In genomic region chrX:108426262-108426661, GRCh38 we compare ENCODE assay signal across 1 cellular context.
TF ChIP-seq lines count a peak whose summit lies in the region.

No MANE protein-coding gene starts in this region.

TF ChIP-seq in GM23338, 12 proteins besides CTCF, POLR2A, EP300 and RAD21 (continued from another document):
- TF ChIP-seq EZH2phosphoT487 (IDR thresholded peaks at IDR 0.05; ENCODE audit: unreplicated experiment) (no peak), ZNF462 (CRISPR knock-in tag; IDR thresholded peaks at IDR 0.05) (no peak), POLR2AphosphoS5 (IDR thresholded peaks at IDR 0.05; ENCODE audit: low read depth) (no peak), EZH2 (IDR thresholded peaks at IDR 0.05; ENCODE audit: low read depth, unreplicated experiment) (no peak), ZNF331 (CRISPR knock-in tag; IDR thresholded peaks at IDR 0.05; ENCODE audit: low read depth) (no peak), ZNF114 (CRISPR knock-in tag; IDR thresholded peaks at IDR 0.05) (no peak), REST (IDR thresholded peaks at IDR 0.05; ENCODE audit: unreplicated experiment) (no peak), JUNB (IDR thresholded peaks at IDR 0.05; ENCODE audit: unreplicated experiment) (no peak), CREB1 (CRISPR knock-in tag; IDR thresholded peaks at IDR 0.05; ENCODE audit: low read depth) (no peak), NANOG (IDR thresholded peaks at IDR 0.05; ENCODE audit: borderline replicate concordance) (no peak)
- TF ChIP-seq, protein P1, sequence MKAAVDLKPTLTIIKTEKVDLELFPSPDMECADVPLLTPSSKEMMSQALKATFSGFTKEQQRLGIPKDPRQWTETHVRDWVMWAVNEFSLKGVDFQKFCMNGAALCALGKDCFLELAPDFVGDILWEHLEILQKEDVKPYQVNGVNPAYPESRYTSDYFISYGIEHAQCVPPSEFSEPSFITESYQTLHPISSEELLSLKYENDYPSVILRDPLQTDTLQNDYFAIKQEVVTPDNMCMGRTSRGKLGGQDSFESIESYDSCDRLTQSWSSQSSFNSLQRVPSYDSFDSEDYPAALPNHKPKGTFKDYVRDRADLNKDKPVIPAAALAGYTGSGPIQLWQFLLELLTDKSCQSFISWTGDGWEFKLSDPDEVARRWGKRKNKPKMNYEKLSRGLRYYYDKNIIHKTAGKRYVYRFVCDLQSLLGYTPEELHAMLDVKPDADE (IDR thresholded peaks at IDR 0.05): no peak
